ENCODE assay signal across 2 cellular contexts in genomic region chr19:36973844-36974195, GRCh38.
TF ChIP-seq lines count a peak whose summit lies in the region.

No MANE protein-coding gene starts in this region.

TF ChIP-seq in SK-N-SH, 30 proteins besides CTCF, POLR2A, EP300 and RAD21 (continued from another document):
- TF ChIP-seq RCOR1 (IDR thresholded peaks at IDR 0.05; ENCODE audit: low read length) (no peak), YY1 (IDR thresholded peaks at IDR 0.05; ENCODE audit: low read depth) (no peak), SMC3 (IDR thresholded peaks at IDR 0.05; ENCODE audit: low read depth, low read length) (no peak), TEAD4 (IDR thresholded peaks at IDR 0.05; ENCODE audit: borderline replicate concordance, insufficient read depth) (no peak)
- TF ChIP-seq, protein P1, sequence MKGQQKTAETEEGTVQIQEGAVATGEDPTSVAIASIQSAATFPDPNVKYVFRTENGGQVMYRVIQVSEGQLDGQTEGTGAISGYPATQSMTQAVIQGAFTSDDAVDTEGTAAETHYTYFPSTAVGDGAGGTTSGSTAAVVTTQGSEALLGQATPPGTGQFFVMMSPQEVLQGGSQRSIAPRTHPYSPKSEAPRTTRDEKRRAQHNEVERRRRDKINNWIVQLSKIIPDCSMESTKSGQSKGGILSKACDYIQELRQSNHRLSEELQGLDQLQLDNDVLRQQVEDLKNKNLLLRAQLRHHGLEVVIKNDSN (IDR thresholded peaks at IDR 0.05; ENCODE audit: borderline replicate concordance, low read depth): no peak
- TF ChIP-seq, protein P2, sequence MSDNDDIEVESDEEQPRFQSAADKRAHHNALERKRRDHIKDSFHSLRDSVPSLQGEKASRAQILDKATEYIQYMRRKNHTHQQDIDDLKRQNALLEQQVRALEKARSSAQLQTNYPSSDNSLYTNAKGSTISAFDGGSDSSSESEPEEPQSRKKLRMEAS (IDR thresholded peaks at IDR 0.05; ENCODE audit: low read depth): no peak

TF ChIP-seq in SK-N-SH treated with all-trans-retinoic acid at 6 μM for 48 hours, 23 proteins besides CTCF, POLR2A, EP300 and RAD21 (continued from another document):
- TF ChIP-seq, protein P3, sequence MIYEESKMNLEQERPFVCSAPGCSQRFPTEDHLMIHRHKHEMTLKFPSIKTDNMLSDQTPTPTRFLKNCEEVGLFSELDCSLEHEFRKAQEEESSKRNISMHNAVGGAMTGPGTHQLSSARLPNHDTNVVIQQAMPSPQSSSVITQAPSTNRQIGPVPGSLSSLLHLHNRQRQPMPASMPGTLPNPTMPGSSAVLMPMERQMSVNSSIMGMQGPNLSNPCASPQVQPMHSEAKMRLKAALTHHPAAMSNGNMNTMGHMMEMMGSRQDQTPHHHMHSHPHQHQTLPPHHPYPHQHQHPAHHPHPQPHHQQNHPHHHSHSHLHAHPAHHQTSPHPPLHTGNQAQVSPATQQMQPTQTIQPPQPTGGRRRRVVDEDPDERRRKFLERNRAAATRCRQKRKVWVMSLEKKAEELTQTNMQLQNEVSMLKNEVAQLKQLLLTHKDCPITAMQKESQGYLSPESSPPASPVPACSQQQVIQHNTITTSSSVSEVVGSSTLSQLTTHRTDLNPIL (CRISPR knock-in tag; IDR thresholded peaks at IDR 0.05; ENCODE audit: low read depth): no peak
- TF ChIP-seq OSR1 (CRISPR knock-in tag; IDR thresholded peaks at IDR 0.05): no peak
- TF ChIP-seq ESRRG (CRISPR knock-in tag; IDR thresholded peaks at IDR 0.05): no peak
- no peak for TF ChIP-seq BACH2 (CRISPR knock-in tag; IDR thresholded peaks at IDR 0.05; ENCODE audit: borderline replicate concordance)
- TF ChIP-seq, protein P4, sequence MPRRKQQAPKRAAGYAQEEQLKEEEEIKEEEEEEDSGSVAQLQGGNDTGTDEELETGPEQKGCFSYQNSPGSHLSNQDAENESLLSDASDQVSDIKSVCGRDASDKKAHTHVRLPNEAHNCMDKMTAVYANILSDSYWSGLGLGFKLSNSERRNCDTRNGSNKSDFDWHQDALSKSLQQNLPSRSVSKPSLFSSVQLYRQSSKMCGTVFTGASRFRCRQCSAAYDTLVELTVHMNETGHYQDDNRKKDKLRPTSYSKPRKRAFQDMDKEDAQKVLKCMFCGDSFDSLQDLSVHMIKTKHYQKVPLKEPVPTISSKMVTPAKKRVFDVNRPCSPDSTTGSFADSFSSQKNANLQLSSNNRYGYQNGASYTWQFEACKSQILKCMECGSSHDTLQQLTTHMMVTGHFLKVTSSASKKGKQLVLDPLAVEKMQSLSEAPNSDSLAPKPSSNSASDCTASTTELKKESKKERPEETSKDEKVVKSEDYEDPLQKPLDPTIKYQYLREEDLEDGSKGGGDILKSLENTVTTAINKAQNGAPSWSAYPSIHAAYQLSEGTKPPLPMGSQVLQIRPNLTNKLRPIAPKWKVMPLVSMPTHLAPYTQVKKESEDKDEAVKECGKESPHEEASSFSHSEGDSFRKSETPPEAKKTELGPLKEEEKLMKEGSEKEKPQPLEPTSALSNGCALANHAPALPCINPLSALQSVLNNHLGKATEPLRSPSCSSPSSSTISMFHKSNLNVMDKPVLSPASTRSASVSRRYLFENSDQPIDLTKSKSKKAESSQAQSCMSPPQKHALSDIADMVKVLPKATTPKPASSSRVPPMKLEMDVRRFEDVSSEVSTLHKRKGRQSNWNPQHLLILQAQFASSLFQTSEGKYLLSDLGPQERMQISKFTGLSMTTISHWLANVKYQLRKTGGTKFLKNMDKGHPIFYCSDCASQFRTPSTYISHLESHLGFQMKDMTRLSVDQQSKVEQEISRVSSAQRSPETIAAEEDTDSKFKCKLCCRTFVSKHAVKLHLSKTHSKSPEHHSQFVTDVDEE (CRISPR knock-in tag; IDR thresholded peaks at IDR 0.05): no peak
- no peak for TF ChIP-seq ZNF565 (CRISPR knock-in tag; conservative IDR thresholded peaks at IDR 0.05; ENCODE audit: low read depth)
- TF ChIP-seq ZFP30 (CRISPR knock-in tag; IDR thresholded peaks at IDR 0.05): no peak
- TF ChIP-seq SNAI2 (CRISPR knock-in tag; IDR thresholded peaks at IDR 0.05): no peak
- no peak for TF ChIP-seq ZNF70 (CRISPR knock-in tag; IDR thresholded peaks at IDR 0.05)
- TF ChIP-seq TCF4 (CRISPR knock-in tag; IDR thresholded peaks at IDR 0.05; ENCODE audit: borderline replicate concordance): no peak
- TF ChIP-seq RARB (CRISPR knock-in tag; IDR thresholded peaks at IDR 0.05): no peak
- no peak for TF ChIP-seq PPARA (CRISPR knock-in tag; IDR thresholded peaks at IDR 0.05; ENCODE audit: borderline replicate concordance)
- no peak for TF ChIP-seq POU6F1 (CRISPR knock-in tag; IDR thresholded peaks at IDR 0.05; ENCODE audit: borderline replicate concordance, low read depth)
